15 cellular contexts compared by ENCODE assay signal in genomic region chr1:31584869-31585735, GRCh38. TPM values are rescaled to one million over a fixed set of nuclear protein-coding genes. Genes with fewer than 3 reads are reported as not detected.
DNase-seq lines count a peak whose midpoint lies in the region; ATAC-seq and TF ChIP-seq lines count a peak whose summit lies in the region.
"Had no signal": no experiment of that assay in that cellular context is flagged by ENCODE, and none has a peak within 500 bp of the region (broad histone marks: within the 10 kb centered on the region; RNA-seq: fewer than 3 reads in every experiment).

No MANE protein-coding gene starts in this region.

- WGBS in stomach, 5 donors = 80 to 90% (median 83%) methylated on average over 22 to 27 of the region's 27 CpGs

- TF ChIP-seq POLR2A in HCT116 (IDR thresholded peaks at IDR 0.05; ENCODE audit: borderline replicate concordance, extremely low read depth, insufficient read depth, insufficient read length) (no peak), stomach (IDR thresholded peaks at IDR 0.05) (no peak)

- no peaks in the 10 kb centered on the region for H4K20me1 ChIP-seq in HCT116 (ENCODE audit: insufficient read depth)

- TF ChIP-seq CTCF in HCT116 (IDR thresholded peaks at IDR 0.05 in 2 of 3, conservative IDR thresholded peaks at IDR 0.05 in 1 of 3; ENCODE audit: borderline replicate concordance in 1 of 3, insufficient read depth in 1 of 3, low read depth in 2 of 3, low read length in 2 of 3) (no peak), stomach (IDR thresholded peaks at IDR 0.05) (no peak), endothelial cell (IDR thresholded peaks at IDR 0.05; ENCODE audit: unreplicated experiment) (no peak), CD14-positive monocyte (IDR thresholded peaks at IDR 0.05) (no peak)

- no peak overlapping the region for H3K9ac ChIP-seq in HCT116 (ENCODE audit: low read length)

- H3K4me1 ChIP-seq in HCT116 (ENCODE audit: control insufficient read depth in 1 of 2, insufficient read depth in 2 of 2, low read length in 2 of 2) (peaks cover 53 to 75% of the 10 kb centered on the region in 2 experiments), stomach (peaks cover 61 to 95% (median 87%) of the 10 kb centered on the region in 4 donors)

- H3K9me3 ChIP-seq in HCT116 (ENCODE audit: control insufficient read depth in 1 of 2, insufficient read depth in 1 of 2, low read depth in 1 of 2, low read length in 2 of 2) (no peaks in the 10 kb centered on the region), stomach (no peaks in the 10 kb centered on the region)

- H3K27ac ChIP-seq in HCT116 (ENCODE audit: low read depth, low read length) (peak overlapping the region; percentile 17; the same call in 1 of the 2 replicates), cingulate gyrus (ENCODE audit: low read depth, low read length) (peak overlapping the region; percentile 29), stomach (peak overlapping the region in 4 of 5 donors; percentile 81 to 92 (median 89))

- H3K4me3 ChIP-seq in HCT116 (replicated peaks in 1 of 2; ENCODE audit: low read depth in 1 of 2, low read length in 2 of 2) (no peak overlapping the region), stomach (peak overlapping the region in 1 of 4 donors; percentile 8)

- CTCF ChIA-PET in HCT116 (lab: Charles Lee) = no interaction called here

- no TSS peak for BruUV-seq in HCT116 (replicated peaks; lab: Mats Ljungman, UMichigan)

- DNase-seq in HCT116 (ENCODE audit: low read depth, low spot score) (no peak), mesenteric fat pad (ENCODE audit: low spot score) (peak; percentile 59), stomach (no peak), 8988T (no peak), endothelial cell (ENCODE audit: low spot score) (no peak), CD14-positive monocyte (ENCODE audit: low spot score) (no peak)
- DNase-seq: activated gamma-delta T cell, NCI-H187 treated with DMSO at 0.1 percent for 48 hours, NCI-H524 treated with DMSO at 0.1 percent for 48 hours had no signal

- no peaks in the 10 kb centered on the region for H3K27me3 ChIP-seq in HCT116 (ENCODE audit: insufficient read depth, low read length)
- H3K27me3 ChIP-seq in stomach = peaks cover 0 to 6% (median 0%) of the 10 kb centered on the region in 3 donors

- H3K36me3 Mint-ChIP-seq in endothelial cell (ENCODE audit: low read depth, unreplicated experiment) (peaks cover 3% of the 10 kb centered on the region), CD14-positive monocyte (no peaks in the 10 kb centered on the region)

- TF ChIP-seq RAD21 in HCT116 (IDR thresholded peaks at IDR 0.05; ENCODE audit: low read depth) = no peak

- H3K36me3 ChIP-seq in HCT116 (ENCODE audit: control insufficient read depth in 1 of 2, insufficient read depth in 2 of 2, low read length in 2 of 2) (peaks cover 0 to 22% of the 10 kb centered on the region in 2 experiments; a peak in 1 of 4 replicates), stomach (peaks cover 18 to 44% (median 35%) of the 10 kb centered on the region in 4 donors)

- H3K4me3 Mint-ChIP-seq in endothelial cell (ENCODE audit: unreplicated experiment) (no peak overlapping the region), CD14-positive monocyte (no peak overlapping the region)
- H3K4me3 Mint-ChIP-seq: dendritic cell treated with granulocyte-macrophage colony-stimulating factor and Interleukin-4, amounts not matched to agents 40 ng/mL and 50 ng/mL, for 4 days had no signal

- no peak overlapping the region for H3K4me2 ChIP-seq in HCT116 (ENCODE audit: low read length)

- ATAC-seq in HCT116 (no peak), GM21825 (IDR thresholded peaks at IDR 0.05; ENCODE audit: unreplicated experiment) (no peak)
- ATAC-seq: PC-3 had no signal

- no peaks in the 10 kb centered on the region for H3K9me2 ChIP-seq in HCT116 (ENCODE audit: insufficient read depth)

- H3K79me2 ChIP-seq in HCT116 (ENCODE audit: insufficient read depth, low read length) = peaks cover 18% of the 10 kb centered on the region

- H3K9me3 Mint-ChIP-seq in endothelial cell (ENCODE audit: unreplicated experiment) (no peaks in the 10 kb centered on the region), CD14-positive monocyte (peaks cover 0 to 4% (median 0%) of the 10 kb centered on the region in 7 donors)
- H3K9me3 Mint-ChIP-seq: dendritic cell treated with granulocyte-macrophage colony-stimulating factor and Interleukin-4, amounts not matched to agents 40 ng/mL and 50 ng/mL, for 4 days had no signal

- RAD21 ChIA-PET in HCT116 (lab: Charles Lee; ENCODE audit: low non-redundant PET in 1 of 2, low total read pairs in 2 of 2, uncharacterized antibody in 2 of 2, unreplicated experiment in 2 of 2) = no interaction called here

- H3K4me1 Mint-ChIP-seq in endothelial cell (ENCODE audit: unreplicated experiment) (peaks cover 26% of the 10 kb centered on the region), CD14-positive monocyte (peaks cover 10% of the 10 kb centered on the region)

- H3K27me3 Mint-ChIP-seq in endothelial cell (ENCODE audit: unreplicated experiment) = peaks cover 15% of the 10 kb centered on the region
- H3K27me3 Mint-ChIP-seq in CD14-positive monocyte (ENCODE audit: low read depth in 3 of 3) = peaks cover 16 to 28% (median 20%) of the 10 kb centered on the region in 3 donors

- POLR2A ChIA-PET in HCT116 (lab: Charles Lee) = no interaction called here

- H2AFZ ChIP-seq in HCT116 (ENCODE audit: low read depth, low read length, poor library complexity, severe bottlenecking) = no peak overlapping the region

- H3K27ac Mint-ChIP-seq in endothelial cell (ENCODE audit: unreplicated experiment) (no peak overlapping the region), CD14-positive monocyte (no peak overlapping the region)
- H3K27ac Mint-ChIP-seq: dendritic cell treated with granulocyte-macrophage colony-stimulating factor and Interleukin-4, amounts not matched to agents 40 ng/mL and 50 ng/mL, for 4 days had no signal

- no peak for TF ChIP-seq EP300 in stomach (IDR thresholded peaks at IDR 0.05)

- intact Hi-C loops in HCT116 (cut with micrococcal nuclease) (no loop called here), stomach (cut with DNase I; ENCODE audit: low total_unique reads) (no loop called here), CD14-positive monocyte (cut with micrococcal nuclease) (no loop called here)

TF ChIP-seq in HCT116, 20 proteins besides CTCF, POLR2A, EP300 and RAD21 (continues in another document):
- TF ChIP-seq FOSL1 (IDR thresholded peaks at IDR 0.05; ENCODE audit: low read depth) (no peak), TCF7L2 (IDR thresholded peaks at IDR 0.05; ENCODE audit: borderline replicate concordance, extremely low read depth, insufficient read depth, insufficient read length) (no peak), ELF1 (IDR thresholded peaks at IDR 0.05; ENCODE audit: borderline replicate concordance, low read depth) (no peak), SRF (IDR thresholded peaks at IDR 0.05; ENCODE audit: low read depth) (no peak), EZH2 (IDR thresholded peaks at IDR 0.05) (no peak), SP1 (IDR thresholded peaks at IDR 0.05; ENCODE audit: low read depth) (no peak), SIN3A (IDR thresholded peaks at IDR 0.05; ENCODE audit: low read depth) (no peak), ZBTB33 (IDR thresholded peaks at IDR 0.05; ENCODE audit: extremely low read depth, insufficient replicate concordance, low read length) (no peak), ZFX (IDR thresholded peaks at IDR 0.05) (no peak), YY1 (IDR thresholded peaks at IDR 0.05; ENCODE audit: extremely low read depth, insufficient replicate concordance, low read depth, low read length) (no peak)

RNA-seq across cellular contexts. Expression of gene TINAGL1, which starts 8.8 kb away (rescaled TPM):
- total RNA-seq in HCT116 (2021; ENCODE audit: unreplicated experiment) (57.9 TPM), mesenteric fat pad (154 TPM), stomach (100 to 1,000 TPM in 4 of 5 donors, 10 to 100 TPM in 1; 88.1 to 691 (median 173) TPM), endothelial cell (ENCODE audit: unreplicated experiment) (4.5 TPM)
- polyA plus RNA-seq in HCT116 (2012) = 75.8 and 79.5 TPM in 2 replicates
- polyA plus RNA-seq in stomach (10 to 100 TPM; 17.9 to 43.8 (median 37.6) TPM), CD14-positive monocyte (not detected)

RNA-seq across cellular contexts. Expression of gene HCRTR1, which starts 32.4 kb away (rescaled TPM):
- not detected for total RNA-seq in HCT116 (2021; ENCODE audit: unreplicated experiment)
- not detected in 2 replicates for polyA plus RNA-seq in HCT116 (2012)
- 0.39 TPM for total RNA-seq in mesenteric fat pad
- total RNA-seq in stomach = not detected
- not detected for polyA plus RNA-seq in stomach
- not detected for total RNA-seq in endothelial cell (ENCODE audit: unreplicated experiment)
- polyA plus RNA-seq in CD14-positive monocyte = not detected
- total RNA-seq: astrocyte, HT-29, PC-3 had no signal

RNA-seq across cellular contexts. Expression of gene PEF1, which starts 59.6 kb away (rescaled TPM):
- total RNA-seq in HCT116 (2021; ENCODE audit: unreplicated experiment) (37.6 TPM), mesenteric fat pad (47.9 TPM), stomach (10 to 100 TPM; 19.7 to 91.0 (median 69.6) TPM), endothelial cell (ENCODE audit: unreplicated experiment) (70.9 TPM)
- 46.3 and 47.9 TPM in 2 replicates for polyA plus RNA-seq in HCT116 (2012)
- polyA plus RNA-seq in stomach (10 to 100 TPM; 54.7 to 71.9 (median 62.7) TPM), CD14-positive monocyte (10 to 100 TPM; 70.7 to 81.7 TPM)

Comparison
In these comparisons a context has a peak if more than half of its experiments do, and no peak if none do; other contexts are left out.
1. H3K27ac ChIP-seq: peak in every context shown above with its lines; median percentile 89 in stomach; 29 in cingulate gyrus; 17 in HCT116.
2. RNA of gene TINAGL1, which starts 8.8 kb away (total RNA-seq): 88.1 to 691 TPM in stomach, 154 TPM in mesenteric fat pad (single experiment) and 57.9 TPM in HCT116 (single experiment); 4.5 TPM in endothelial cell (single experiment); every median in the first group is over 10 times any median in the second.